Comparison of ENCODE assay signal across 18 cellular contexts in genomic region chr10:1364151-1364910, GRCh38.
A peak's percentile ranks its signal among the peaks of the same experiment; 100 is the strongest.
DNase-seq lines count a peak whose midpoint lies in the region; ATAC-seq, FAIRE-seq and TF ChIP-seq lines count a peak whose summit lies in the region.
"Had no signal": no experiment of that assay in that cellular context is flagged by ENCODE, and none has a peak within 500 bp of the region (broad histone marks: within the 10 kb centered on the region; RNA-seq: fewer than 3 reads in every experiment).

No MANE protein-coding gene starts in this region.

- no peaks in the 10 kb centered on the region for H3K36me3 ChIP-seq in keratinocyte (ENCODE audit: control insufficient read depth in 2 of 2, extremely low read depth in 1 of 2, insufficient read depth in 2 of 2, low read length in 2 of 2)
- no peaks in the 10 kb centered on the region for H3K36me3 ChIP-seq in upper lobe of right lung
- H3K36me3 ChIP-seq: HAP-1 had no signal

- no peak overlapping the region for H2AFZ ChIP-seq in keratinocyte (ENCODE audit: control insufficient read depth, low read length)

- H3K4me3 ChIP-seq in coronary artery (no peak overlapping the region), keratinocyte (ENCODE audit: control insufficient read depth in 2 of 3, extremely low read depth in 1 of 3, insufficient read depth in 2 of 3, low read depth in 1 of 3, low read length in 3 of 3) (no peak overlapping the region), upper lobe of right lung (no peak overlapping the region)
- H3K4me3 ChIP-seq: HAP-1 had no signal

- H3K36me3 Mint-ChIP-seq in activated CD8-positive, alpha-beta memory T cell treated with anti-CD3 and anti-CD28 coated beads, Interleukin-2, amount 10 ng/mL, durations not matched to agents 7 days and 5 days, result no peaks in the 10 kb centered on the region

- CTCF ChIA-PET in activated CD8-positive, alpha-beta memory T cell treated with anti-CD3 and anti-CD28 coated beads, Interleukin-2, amount 10 ng/mL, durations not matched to agents 7 days and 5 days (lab: Charles Lee), result no interaction called here

- peak; percentile 29 for FAIRE-seq in keratinocyte (lab: Jason Lieb, UNC)
- no peak for FAIRE-seq in RCC 7860 (lab: Jason Lieb, UNC)
- FAIRE-seq: A204.1 had no signal

- TF ChIP-seq CTCF in coronary artery (IDR thresholded peaks at IDR 0.05), result no peak
- no peak for TF ChIP-seq CTCF in keratinocyte (optimal IDR thresholded peaks at IDR 0.05 in 1 of 3, IDR thresholded peaks at IDR 0.05 in 1 of 3, conservative IDR thresholded peaks at IDR 0.05 in 1 of 3; ENCODE audit: extremely low read depth in 1 of 3, insufficient read depth in 2 of 3, low read length in 3 of 3)
- TF ChIP-seq CTCF in upper lobe of right lung (IDR thresholded peaks at IDR 0.05), result no peak

- H3K4me2 ChIP-seq in keratinocyte (ENCODE audit: control insufficient read depth, extremely low read depth, insufficient read depth, low read depth, low read length), result no peak overlapping the region

- peak; percentile 8 for DNase-seq in activated CD8-positive, alpha-beta memory T cell treated with anti-CD3 and anti-CD28 coated beads, Interleukin-2, amount 10 ng/mL, durations not matched to agents 7 days and 5 days
- DNase-seq in activated CD8-positive, alpha-beta memory T cell treated with anti-CD3 and anti-CD28 coated beads, Interleukin-2, amount 50 U/mL, for 4 hours, result no peak
- DNase-seq in coronary artery (ENCODE audit: low spot score) (peak; percentile 70), keratinocyte (ENCODE audit: low read depth, low spot score) (peak; percentile 40), upper lobe of right lung (peak; percentile 41), left colon (no peak), RCC 7860 (ENCODE audit: low spot score) (no peak)
- DNase-seq: DMS153, EL, IMR-90, NCI-H1417 treated with DMSO at 0.1 percent for 48 hours, NCI-H2029 treated with DMSO at 0.1 percent for 48 hours, NCI-H510A had no signal

- intact Hi-C loops in upper lobe of right lung (cut with DNase I), result no loop called here
- intact Hi-C loops in left colon (cut with DNase I, micrococcal nuclease), result no loop called here

- no peak overlapping the region for H3K27ac ChIP-seq in coronary artery
- peak overlapping the region; percentile 69 for H3K27ac ChIP-seq in keratinocyte (ENCODE audit: control insufficient read depth, insufficient read depth, low read length)
- H3K27ac ChIP-seq in upper lobe of right lung, result no peak overlapping the region
- H3K27ac ChIP-seq: C4-2B had no signal

- H3K9me3 Mint-ChIP-seq in activated CD8-positive, alpha-beta memory T cell treated with anti-CD3 and anti-CD28 coated beads, Interleukin-2, amount 10 ng/mL, durations not matched to agents 7 days and 5 days (ENCODE audit: low read depth), result no peaks in the 10 kb centered on the region

- no peaks in the 10 kb centered on the region for H4K20me1 ChIP-seq in keratinocyte (ENCODE audit: control insufficient read depth, extremely low read depth, insufficient read depth, low read length)

- H3K4me3 Mint-ChIP-seq in activated CD8-positive, alpha-beta memory T cell treated with anti-CD3 and anti-CD28 coated beads, Interleukin-2, amount 10 ng/mL, durations not matched to agents 7 days and 5 days, result no peak overlapping the region

- no peak overlapping the region for H3K27ac Mint-ChIP-seq in activated CD8-positive, alpha-beta memory T cell treated with anti-CD3 and anti-CD28 coated beads, Interleukin-2, amount 10 ng/mL, durations not matched to agents 7 days and 5 days

- dilution Hi-C loops in keratinocyte (cut with MboI; ENCODE audit: extremely low pct_ligation_motif_present, low sequenced_read_pairs), result no loop called here

- H3K79me2 ChIP-seq in keratinocyte (ENCODE audit: control insufficient read depth, insufficient read depth, low read length), result no peaks in the 10 kb centered on the region

- H3K9me3 ChIP-seq in keratinocyte (ENCODE audit: control insufficient read depth, low read depth, low read length) (peaks cover 3% of the 10 kb centered on the region), upper lobe of right lung (no peaks in the 10 kb centered on the region)
- H3K9me3 ChIP-seq: HAP-1 had no signal

- peaks cover 33% of the 10 kb centered on the region for H3K27me3 Mint-ChIP-seq in activated CD8-positive, alpha-beta memory T cell treated with anti-CD3 and anti-CD28 coated beads, Interleukin-2, amount 10 ng/mL, durations not matched to agents 7 days and 5 days

- no peaks in the 10 kb centered on the region for H3K9me1 ChIP-seq in keratinocyte (ENCODE audit: control insufficient read depth, extremely low read depth, insufficient read depth, low read length)

- ATAC-seq in activated CD8-positive, alpha-beta memory T cell treated with anti-CD3 and anti-CD28 coated beads, Interleukin-2, amount 10 ng/mL, durations not matched to agents 7 days and 5 days, result no peak
- ATAC-seq in upper lobe of right lung, result no peak
- no peak for ATAC-seq in left colon
- ATAC-seq in GM18498 (IDR thresholded peaks at IDR 0.05; ENCODE audit: unreplicated experiment), result no peak
- ATAC-seq: Panc1 had no signal

- H3K9ac ChIP-seq in keratinocyte (ENCODE audit: control insufficient read depth, extremely low read depth, insufficient read depth, low read length), result peak overlapping the region; percentile 35

- H3K4me1 ChIP-seq in keratinocyte (ENCODE audit: control insufficient read depth, extremely low read depth, insufficient read depth, low read length) (peaks cover 22% of the 10 kb centered on the region), upper lobe of right lung (no peaks in the 10 kb centered on the region)
- H3K4me1 ChIP-seq: HAP-1 had no signal

- H3K27me3 ChIP-seq in keratinocyte (ENCODE audit: control insufficient read depth, extremely low read depth, insufficient read depth, low read length) (no peaks in the 10 kb centered on the region), upper lobe of right lung (peaks cover 7% of the 10 kb centered on the region)

- no peaks in the 10 kb centered on the region for H3K4me1 Mint-ChIP-seq in activated CD8-positive, alpha-beta memory T cell treated with anti-CD3 and anti-CD28 coated beads, Interleukin-2, amount 10 ng/mL, durations not matched to agents 7 days and 5 days

Comparison
In these comparisons a context has a peak if more than half of its experiments do, and no peak if none do; other contexts are left out.
1. DNase-seq: peak in activated CD8-positive, alpha-beta memory T cell treated with anti-CD3 and anti-CD28 coated beads, Interleukin-2, amount 10 ng/mL, durations not matched to agents 7 days and 5 days (single experiment), coronary artery (single experiment), keratinocyte (single experiment) and upper lobe of right lung (single experiment); none in activated CD8-positive, alpha-beta memory T cell treated with anti-CD3 and anti-CD28 coated beads, Interleukin-2, amount 50 U/mL, for 4 hours (single experiment), left colon (0 of 2) and RCC 7860 (single experiment).